20 cellular contexts compared by ENCODE assay signal in the genomic region with DNA sequence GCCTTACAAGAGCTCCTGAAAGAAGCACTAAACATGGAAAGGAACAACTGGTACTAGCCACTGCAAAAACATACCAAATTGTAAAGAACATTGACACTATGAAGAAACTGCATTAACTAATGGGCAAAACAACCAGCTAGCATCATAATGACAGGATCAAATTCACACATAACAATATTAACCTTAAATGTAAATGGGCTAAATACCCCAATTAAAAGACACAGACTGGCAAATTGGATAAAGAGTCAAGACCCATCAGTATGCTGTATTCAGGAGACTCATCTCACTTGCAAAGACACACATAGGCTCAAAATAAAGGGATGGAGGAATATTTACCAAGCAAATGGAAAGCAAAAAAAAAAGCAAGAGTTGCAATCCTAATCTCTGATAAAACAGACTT. TPM values are rescaled to one million over a fixed set of nuclear protein-coding genes. Genes with fewer than 3 reads are reported as not detected.
"Had no signal": no experiment of that assay in that cellular context is flagged by ENCODE, and none has a peak within 500 bp of the region (broad histone marks: within the 10 kb centered on the region; RNA-seq: fewer than 3 reads in every experiment).

No MANE protein-coding gene starts in this region.

RNA-seq across cellular contexts. Expression of a gene that starts 34.1 kb away (rescaled TPM):
- total RNA-seq: activated naive CD4-positive, alpha-beta T cell treated with anti-CD3 and anti-CD28 coated beads for 36 hours; activated naive CD4-positive, alpha-beta T cell treated with anti-CD3 and anti-CD28 coated beads, Interleukin-2, amount 50 U/mL, for 72 hours; activated naive CD8-positive, alpha-beta T cell treated with anti-CD3 and anti-CD28 coated beads for 36 hours; activated T-cell treated with anti-CD3 and anti-CD28 coated beads, Interleukin-2, amount 50 U/mL, for 4 hours; activated T-cell treated with anti-CD3 and anti-CD28 coated beads, Interleukin-2, amount 50 U/mL, for 72 hours; activated T-helper 1 cell treated with anti-CD3 and anti-CD28 coated beads, Interleukin-12 subunit alpha, Interleukin-12 subunit beta, Interleukin-2, Interleukin-4 antibody, amounts not matched to agents 30 ng/mL and 10 ng/mL and 1 ng/mL, durations not matched to agents 14 hours and 24 hours and 36 hours; activated T-helper 17 cell treated with anti-CD3 and anti-CD28 coated beads, Interleukin-2, amount 50 U/mL, for 72 hours; activated T-helper 2 cell treated with anti-CD3 and anti-CD28 coated beads, Interferon-gamma antibody, Interleukin-2, Interleukin-4, amounts not matched to agents 10 μg/mL and 5 μg/mL and 100 μg/mL, durations not matched to agents 14 hours and 24 hours and 36 hours; adrenal gland; ascending aorta; astrocyte; body of pancreas; breast epithelium; bronchial epithelial cell; cardiac muscle cell; cardiac septum; cerebellum; chondrocyte had no signal
- polyA plus RNA-seq: adipose tissue, adrenal gland, aorta, cardiac muscle cell had no signal
